Comparison of ENCODE assay signal across 8 cellular contexts in the genomic region with DNA sequence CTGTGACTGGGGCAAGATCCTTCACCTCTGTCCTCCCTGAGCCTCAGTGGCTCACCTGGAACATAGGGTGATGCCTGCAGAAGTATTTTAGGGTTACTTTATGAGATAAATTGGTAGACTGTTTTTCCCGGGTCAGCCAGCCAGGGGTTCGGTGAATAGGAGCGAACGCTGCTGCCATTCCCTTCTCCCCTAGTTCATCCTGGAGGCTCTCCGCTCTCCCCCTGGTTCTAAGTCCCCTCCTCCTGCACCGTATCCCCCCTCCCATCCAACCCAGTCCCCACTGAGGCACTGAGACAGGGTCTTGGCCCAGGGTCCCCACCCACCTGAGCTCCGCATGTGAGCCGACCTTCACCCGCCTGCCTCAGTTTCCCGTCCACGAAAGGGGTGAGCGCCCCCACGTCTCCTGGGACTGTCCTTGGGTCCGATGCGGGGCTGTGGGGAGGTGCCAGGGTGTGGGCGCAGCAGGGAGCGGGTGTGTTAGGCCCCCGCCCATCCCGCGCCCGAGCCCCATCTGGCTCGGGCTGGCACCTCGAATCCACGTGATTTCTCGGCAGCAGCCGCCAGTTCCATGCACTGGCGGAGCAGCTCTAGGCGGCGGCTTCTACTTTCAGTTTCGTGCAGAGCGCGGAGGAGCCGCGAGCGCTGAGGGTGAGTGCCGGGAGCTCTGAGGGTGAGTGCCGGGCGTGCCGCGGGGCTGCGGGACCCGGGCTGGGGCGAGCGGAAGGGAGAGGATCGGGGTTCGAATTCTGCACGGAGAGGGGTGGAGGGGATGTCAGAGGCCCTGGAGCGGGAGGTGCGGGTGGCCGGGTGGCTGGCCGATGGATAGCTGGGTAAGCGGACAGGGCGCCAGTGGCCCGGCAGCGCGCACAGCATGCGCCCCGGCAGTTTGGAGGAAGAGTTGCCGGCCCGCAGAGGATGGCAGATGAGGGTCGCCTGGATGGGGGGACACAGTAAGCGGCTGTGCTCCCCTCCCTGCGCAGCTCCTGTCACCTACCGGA. TPM values are rescaled to one million over a fixed set of nuclear protein-coding genes. Genes with fewer than 3 reads are reported as not detected.
DNase-seq lines count a peak whose midpoint lies in the region; ATAC-seq, FAIRE-seq and TF ChIP-seq lines count a peak whose summit lies in the region.

A gene with protein sequence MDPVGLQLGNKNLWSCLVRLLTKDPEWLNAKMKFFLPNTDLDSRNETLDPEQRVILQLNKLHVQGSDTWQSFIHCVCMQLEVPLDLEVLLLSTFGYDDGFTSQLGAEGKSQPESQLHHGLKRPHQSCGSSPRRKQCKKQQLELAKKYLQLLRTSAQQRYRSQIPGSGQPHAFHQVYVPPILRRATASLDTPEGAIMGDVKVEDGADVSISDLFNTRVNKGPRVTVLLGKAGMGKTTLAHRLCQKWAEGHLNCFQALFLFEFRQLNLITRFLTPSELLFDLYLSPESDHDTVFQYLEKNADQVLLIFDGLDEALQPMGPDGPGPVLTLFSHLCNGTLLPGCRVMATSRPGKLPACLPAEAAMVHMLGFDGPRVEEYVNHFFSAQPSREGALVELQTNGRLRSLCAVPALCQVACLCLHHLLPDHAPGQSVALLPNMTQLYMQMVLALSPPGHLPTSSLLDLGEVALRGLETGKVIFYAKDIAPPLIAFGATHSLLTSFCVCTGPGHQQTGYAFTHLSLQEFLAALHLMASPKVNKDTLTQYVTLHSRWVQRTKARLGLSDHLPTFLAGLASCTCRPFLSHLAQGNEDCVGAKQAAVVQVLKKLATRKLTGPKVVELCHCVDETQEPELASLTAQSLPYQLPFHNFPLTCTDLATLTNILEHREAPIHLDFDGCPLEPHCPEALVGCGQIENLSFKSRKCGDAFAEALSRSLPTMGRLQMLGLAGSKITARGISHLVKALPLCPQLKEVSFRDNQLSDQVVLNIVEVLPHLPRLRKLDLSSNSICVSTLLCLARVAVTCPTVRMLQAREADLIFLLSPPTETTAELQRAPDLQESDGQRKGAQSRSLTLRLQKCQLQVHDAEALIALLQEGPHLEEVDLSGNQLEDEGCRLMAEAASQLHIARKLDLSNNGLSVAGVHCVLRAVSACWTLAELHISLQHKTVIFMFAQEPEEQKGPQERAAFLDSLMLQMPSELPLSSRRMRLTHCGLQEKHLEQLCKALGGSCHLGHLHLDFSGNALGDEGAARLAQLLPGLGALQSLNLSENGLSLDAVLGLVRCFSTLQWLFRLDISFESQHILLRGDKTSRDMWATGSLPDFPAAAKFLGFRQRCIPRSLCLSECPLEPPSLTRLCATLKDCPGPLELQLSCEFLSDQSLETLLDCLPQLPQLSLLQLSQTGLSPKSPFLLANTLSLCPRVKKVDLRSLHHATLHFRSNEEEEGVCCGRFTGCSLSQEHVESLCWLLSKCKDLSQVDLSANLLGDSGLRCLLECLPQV (N-terminal part only) (plus strand): TSS at position 610 of the 998 bp plus-strand sequence. CDS start 31,156 bp downstream, outside the sequence.

- H3K27me3 ChIP-seq in AG04450 (ENCODE audit: control insufficient read depth, insufficient read depth, low read length) (no peaks in the 10 kb centered on the region), HepG2 (ENCODE audit: control insufficient read depth in 1 of 2, insufficient read depth in 2 of 2, low read length in 2 of 2) (peaks cover 3 to 39% of the 10 kb centered on the region in 2 experiments)

- intact Hi-C loops in HepG2 (cut with micrococcal nuclease; ENCODE audit: unreplicated experiment) = no loop called here

- peak in 1 of 2 experiments; percentile 60; a peak in 2 of 4 replicates for TF ChIP-seq POLR2A in HepG2 (IDR thresholded peaks at IDR 0.05; ENCODE audit: insufficient read depth in 1 of 2, low read depth in 2 of 2, low read length in 2 of 2)

- 4% methylated on average over 52 of the region's 64 CpGs for WGBS in HepG2 (ENCODE audit: low lambda C conversion rate)

- H3K4me3 ChIP-seq in AG04450 (ENCODE audit: low read depth, low read length) (peak within 1 kb of the TSS; percentile 81), HepG2 (replicated peaks in 1 of 3; ENCODE audit: insufficient read depth in 1 of 3, low read depth in 2 of 3, low read length in 3 of 3) (peak within 1 kb of the TSS; percentile 82 to 87 (median 85))

- H3K4me1 ChIP-seq in HepG2 (ENCODE audit: insufficient read depth, low read length) = peaks cover 66% of the 10 kb centered on the region

- TF ChIP-seq CTCF in AG04450 (IDR thresholded peaks at IDR 0.05; ENCODE audit: low read depth, low read length) = no peak
- peak; percentile 35; the same call in 1 of the 2 replicates for TF ChIP-seq CTCF in HepG2 (CRISPR knock-in tag; IDR thresholded peaks at IDR 0.05)

- H3K4me2 ChIP-seq in HepG2 (ENCODE audit: low read depth, low read length) = peak within 1 kb of the TSS; percentile 92

- CTCF ChIA-PET in AG04450 (lab: Charles Lee) = interaction anchor here (1.9 kb wide), 1 partner anchor 25 kb away, joined by 5 read pairs; no protein-coding TSS in a partner anchor
- CTCF ChIA-PET in HepG2 (lab: Yijun Ruan, JAX; ENCODE audit: low intra/inter-chr PET ratio, low total read pairs) = interaction anchor here (1.2 kb wide), 1 partner anchor 24 kb away, joined by 4 read pairs; no protein-coding TSS in a partner anchor

- H4K20me1 ChIP-seq in HepG2 (ENCODE audit: insufficient read depth, low read length) = no peaks in the 10 kb centered on the region

- no TSS peak for BruUV-seq in HepG2 (replicated peaks; lab: Mats Ljungman, UMichigan)

- DNase-seq in AG04450 (ENCODE audit: low read depth, low spot score) (peak; percentile 39), NCI-H524 treated with DMSO at 0.1 percent for 48 hours (lab: John Stamatoyannopoulos, UW) (peak; percentile 21), dedifferentiated amniotic fluid mesenchymal stem cell (ENCODE audit: extremely low spot score) (peak; percentile 79), HepG2 (ENCODE audit: low spot score) (peak; percentile 52)
- DNase-seq in activated CD4-positive, alpha-beta T cell treated with anti-CD3 and anti-CD28 coated beads, Interleukin-2, amount 50 U/mL, for 1 hour = peak; percentile 88
- peak; percentile 89 to 90 for DNase-seq in stimulated activated CD4-positive, alpha-beta T cell treated with anti-CD3 and anti-CD28 coated beads, Interleukin-2, amount 100 ng/mL, for 48 hours

- H2AFZ ChIP-seq in HepG2 (ENCODE audit: low read length) = no peak within 1 kb of the TSS

- ATAC-seq in GM18868 (IDR thresholded peaks at IDR 0.05; ENCODE audit: unreplicated experiment) = peak; percentile 83
- ATAC-seq in HG03108 (IDR thresholded peaks at IDR 0.05; ENCODE audit: unreplicated experiment) = peak; percentile 64
- peak; percentile 88 for ATAC-seq in HepG2

- peak within 1 kb of the TSS; percentile 48 for H3K9ac ChIP-seq in HepG2 (ENCODE audit: insufficient read depth, low read depth, low read length)

- no peaks in the 10 kb centered on the region for H3K36me3 ChIP-seq in HepG2 (replicated peaks in 1 of 2; ENCODE audit: control insufficient read depth in 1 of 2, insufficient read depth in 2 of 2, low read length in 2 of 2)

- TF ChIP-seq EP300 in HepG2 (IDR thresholded peaks at IDR 0.05; ENCODE audit: low read depth in 2 of 2, low read length in 2 of 2) (no peak), HepG2 (CRISPR knock-in tag; IDR thresholded peaks at IDR 0.05; ENCODE audit: borderline replicate concordance) (no peak)

- in situ Hi-C loops in HepG2 (cut with HindIII; ENCODE audit: extremely low pct_ligation_motif_present, low pct_unique_long_range_greater_than_20kb) = no loop called here

- no peaks in the 10 kb centered on the region; the same call in 1 of the 2 replicates for H3K9me3 ChIP-seq in AG04450 (ENCODE audit: control insufficient read depth, insufficient read depth, low read length)
- H3K9me3 ChIP-seq in HepG2 (ENCODE audit: low read length) = no peaks in the 10 kb centered on the region

- no peaks in the 10 kb centered on the region for H3K79me2 ChIP-seq in HepG2 (ENCODE audit: insufficient read depth, low read length)

- POLR2A ChIA-PET in AG04450 (lab: Yijun Ruan, JAX) = interaction anchor here (0.5 to 1.6 kb wide), 8 partner anchors 10 to 354 kb away, joined by 3 to 7 read pairs (median 4); no protein-coding TSS in a partner anchor
- POLR2A ChIA-PET in HepG2 (lab: Yijun Ruan, JAX) = interaction anchor here (0.6 to 2.7 kb wide), 11 partner anchors 10 to 58 kb away, joined by 3 to 12 read pairs (median 4); no protein-coding TSS in a partner anchor

- TF ChIP-seq RAD21 in HepG2 (CRISPR knock-in tag; IDR thresholded peaks at IDR 0.05) = peak; percentile 18; the same call in 1 of the 2 replicates

- H3K27ac ChIP-seq in AG04450 (ENCODE audit: low read depth, low read length) (peak within 1 kb of the TSS; percentile 65), HepG2 (ENCODE audit: extremely low read length, insufficient read depth, low read length) (no peak within 1 kb of the TSS)

- FAIRE-seq in HepG2 (lab: Jason Lieb, UNC) = no peak

RNA-seq across cellular contexts. Expression of the gene that starts here (rescaled TPM):
- 9.2 and 13.1 TPM in 2 replicates for polyA plus RNA-seq in AG04450 (2011; rRNA removed)
- 37.2 and 38.1 TPM in 2 replicates for polyA minus RNA-seq in AG04450 (2011; rRNA and poly(A)+ RNA removed)
- 3.1 and 6.3 TPM in 2 replicates for total RNA-seq in HepG2 (2016; rRNA removed; fragmentation: Illumina TruSeq; extraction: Trizol)
- total RNA-seq in HepG2 (2016; cell fraction: cytosol; rRNA removed; fragmentation: Illumina TruSeq; extraction: Trizol; ENCODE audit: low read depth) = 1.8 and 4.8 TPM in 2 replicates
- total RNA-seq in HepG2 (2016; cell fraction: insoluble cytoplasmic fraction; rRNA removed; fragmentation: Illumina TruSeq; extraction: Trizol) = 3.7 and 4.8 TPM in 2 replicates
- 2.8 and 2.9 TPM in 2 replicates for total RNA-seq in HepG2 (2016; cell fraction: membrane; rRNA removed; fragmentation: Illumina TruSeq; extraction: Trizol)
- total RNA-seq in HepG2 (2016; cell fraction: nucleus; rRNA removed; fragmentation: Illumina TruSeq; extraction: Trizol) = 12.6 and 13.0 TPM in 2 replicates
- 12.7 and 15.7 TPM in 2 replicates for polyA plus RNA-seq in HepG2 (2011; rRNA removed)
- 4.5 and 4.8 TPM in 2 replicates for polyA plus RNA-seq in HepG2 (2011; cell fraction: cytosol; rRNA removed)
- 114 and 130 TPM in 2 replicates for polyA plus RNA-seq in HepG2 (2011; cell fraction: nucleus; rRNA removed)
- polyA plus RNA-seq in HepG2 (2012) = 3.8 and 11.3 TPM in 2 replicates
- polyA plus RNA-seq in HepG2 (2016; cell fraction: cytosol; fragmentation: Illumina TruSeq; extraction: Trizol; ENCODE audit: low read depth) = 0.85 and 0.96 TPM in 2 replicates
- 3.1 and 3.4 TPM in 2 replicates for polyA plus RNA-seq in HepG2 (2016; cell fraction: insoluble cytoplasmic fraction; fragmentation: Illumina TruSeq; extraction: Trizol; ENCODE audit: low read depth)
- 2.0 and 2.8 TPM in 2 replicates for polyA plus RNA-seq in HepG2 (2016; cell fraction: membrane; fragmentation: Illumina TruSeq; extraction: Trizol; ENCODE audit: low read depth)
- polyA plus RNA-seq in HepG2 (2016; cell fraction: nucleus; fragmentation: Illumina TruSeq; extraction: Trizol; ENCODE audit: insufficient read depth, low read depth) = 16.8 and 24.4 TPM in 2 replicates
- 21.4 and 102 TPM in 2 replicates for polyA minus RNA-seq in HepG2 (2011; rRNA and poly(A)+ RNA removed; ENCODE audit: low replicate concordance)
- 4.4 and 4.9 TPM in 2 replicates for polyA minus RNA-seq in HepG2 (2011; cell fraction: cytosol; rRNA and poly(A)+ RNA removed)
- 33.9 and 46.2 TPM in 2 replicates for polyA minus RNA-seq in HepG2 (2011; cell fraction: nucleus; rRNA and poly(A)+ RNA removed)

Comparison
In these comparisons a context has a peak if more than half of its experiments do, and no peak if none do; other contexts are left out.
1. DNase-seq: peak in every context shown above with its lines; median percentile 90 in stimulated activated CD4-positive, alpha-beta T cell treated with anti-CD3 and anti-CD28 coated beads, Interleukin-2, amount 100 ng/mL, for 48 hours; 88 in activated CD4-positive, alpha-beta T cell treated with anti-CD3 and anti-CD28 coated beads, Interleukin-2, amount 50 U/mL, for 1 hour; 79 in dedifferentiated amniotic fluid mesenchymal stem cell; 52 in HepG2; 39 in AG04450; 21 in NCI-H524 treated with DMSO at 0.1 percent for 48 hours.